In the genomic region with DNA sequence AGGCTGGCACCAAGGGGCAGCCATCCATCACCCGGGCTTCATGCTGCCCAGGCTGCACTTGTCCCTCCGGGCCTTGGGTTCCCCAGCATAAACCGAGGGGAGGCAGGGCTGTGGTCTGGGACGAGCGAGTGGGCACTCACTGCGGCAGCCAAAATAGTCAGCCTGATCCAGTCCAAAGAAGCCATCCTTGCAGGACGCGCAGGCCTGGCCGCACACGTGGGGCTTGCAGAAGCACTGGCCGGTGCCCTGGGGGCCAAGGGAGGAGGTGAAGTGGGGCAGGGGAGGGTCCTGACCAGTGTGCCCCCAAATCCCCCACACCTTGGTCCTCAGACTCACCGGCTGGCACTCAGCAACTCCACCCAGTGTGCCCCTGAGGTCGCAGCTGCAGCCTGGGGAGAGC, we compare ENCODE assay signal across 26 cellular contexts.
"Had no signal": no experiment of that assay in that cellular context is flagged by ENCODE, and none has a peak within 500 bp of the region (broad histone marks: within the 10 kb centered on the region; RNA-seq: fewer than 3 reads in every experiment).

No MANE protein-coding gene starts in this region.

- H3K4me1 ChIP-seq: left ventricle myocardium inferior, neural progenitor cell, right atrium auricular region, suprapubic skin, tibial artery, upper lobe of right lung had no signal

- H3K9ac ChIP-seq: neural progenitor cell had no signal

- H3K36me3 ChIP-seq: neural progenitor cell, ovary had no signal

- H3K27me3 ChIP-seq: neural progenitor cell, ovary, right atrium auricular region, suprapubic skin, tibial artery, upper lobe of right lung had no signal

- H3K9me3 ChIP-seq: left ventricle myocardium inferior, ovary, right atrium auricular region, suprapubic skin, thoracic aorta, tibial artery, upper lobe of right lung had no signal

- ATAC-seq: natural killer cell, sciatic nerve, upper lobe of right lung had no signal

- FAIRE-seq: islet of Langerhans, kidney, urothelium cell line had no signal

- H3K4me3 ChIP-seq: left ventricle myocardium inferior, lung, neural progenitor cell, ovary, right atrium auricular region, skin epidermis, suprapubic skin, thoracic aorta, tibial artery, upper lobe of right lung had no signal

- H3K4me2 ChIP-seq: neural progenitor cell had no signal

- H3K27ac ChIP-seq: left ventricle myocardium inferior, neural progenitor cell, ovary, right atrium auricular region, skin epidermis, suprapubic skin, thoracic aorta, tibial artery, upper lobe of right lung had no signal

- H2AFZ ChIP-seq: neural progenitor cell had no signal

- DNase-seq: hippocampal formation; immature natural killer cell; kidney; left ventricle myocardium inferior; mesendoderm; naive B cell; natural killer cell; nephron progenitor cell; ovary; stimulated activated CD4-positive, alpha-beta T cell treated with anti-CD3 and anti-CD28 coated beads, Interleukin-12 subunit alpha, Interleukin-12 subunit beta, amount 100 ng/mL, for 4 hours; stimulated activated CD4-positive, alpha-beta T cell treated with anti-CD3 and anti-CD28 coated beads, Interleukin-15, amount 100 ng/mL, for 24 hours; stimulated activated CD4-positive, alpha-beta T cell treated with anti-CD3 and anti-CD28 coated beads, Interleukin-2, amount 100 ng/mL, for 24 hours; stimulated activated CD4-positive, alpha-beta T cell treated with anti-CD3 and anti-CD28 coated beads, Interleukin-4, amount 100 ng/mL, for 1 hour; stimulated activated naive CD4-positive, alpha-beta T cell; tibial artery; trophoblast cell; upper lobe of right lung had no signal
